1 cellular context compared by ENCODE assay signal in the genomic region with DNA sequence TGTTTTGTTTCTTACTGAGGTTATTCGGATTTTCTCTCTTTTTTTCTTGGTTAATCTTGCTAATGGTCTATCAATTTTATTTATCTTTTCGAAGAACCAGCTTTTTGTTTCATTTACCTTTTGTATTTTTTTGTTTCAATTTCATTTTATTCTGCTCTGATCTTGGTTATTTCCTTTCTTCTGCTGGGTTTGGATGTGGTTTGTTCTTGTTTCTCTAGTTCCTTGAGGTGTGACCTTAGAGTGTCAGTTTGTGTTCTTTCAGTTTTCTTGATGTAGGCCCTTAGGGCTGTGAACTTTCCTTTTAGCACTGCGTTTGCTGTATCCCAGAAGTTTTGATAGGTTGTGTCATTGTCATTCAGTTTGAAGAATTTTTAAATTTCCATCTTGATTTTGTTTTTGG.
A peak's percentile ranks its signal among the peaks of the same experiment; 100 is the strongest.
TF ChIP-seq lines count a peak whose summit lies in the region.

No MANE protein-coding gene starts in this region.

TF ChIP-seq in GM12878, 131 proteins besides CTCF, POLR2A, EP300 and RAD21:
- TF ChIP-seq, protein P1, sequence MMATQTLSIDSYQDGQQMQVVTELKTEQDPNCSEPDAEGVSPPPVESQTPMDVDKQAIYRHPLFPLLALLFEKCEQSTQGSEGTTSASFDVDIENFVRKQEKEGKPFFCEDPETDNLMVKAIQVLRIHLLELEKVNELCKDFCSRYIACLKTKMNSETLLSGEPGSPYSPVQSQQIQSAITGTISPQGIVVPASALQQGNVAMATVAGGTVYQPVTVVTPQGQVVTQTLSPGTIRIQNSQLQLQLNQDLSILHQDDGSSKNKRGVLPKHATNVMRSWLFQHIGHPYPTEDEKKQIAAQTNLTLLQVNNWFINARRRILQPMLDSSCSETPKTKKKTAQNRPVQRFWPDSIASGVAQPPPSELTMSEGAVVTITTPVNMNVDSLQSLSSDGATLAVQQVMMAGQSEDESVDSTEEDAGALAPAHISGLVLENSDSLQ (IDR thresholded peaks at IDR 0.05), result peak; percentile 37; the same call in 1 of the 2 replicates
- TF ChIP-seq NBN (IDR thresholded peaks at IDR 0.05) (0 out of 2 replicates have a peak, but pooled peaks have one; percentile 58), ATF7 (IDR thresholded peaks at IDR 0.05; ENCODE audit: low read depth) (0 out of 2 replicates have a peak, but pooled peaks have one; percentile 27), IKZF2 (IDR thresholded peaks at IDR 0.05) (peak; percentile 37 to 50; a peak in 2 of 4 replicates), MTA2 (IDR thresholded peaks at IDR 0.05; ENCODE audit: low read depth) (peak; percentile 30; the same call in 1 of the 2 replicates), MLLT1 (IDR thresholded peaks at IDR 0.05) (peak; percentile 61; the same call in 1 of the 2 replicates), RUNX3 (IDR thresholded peaks at IDR 0.05; ENCODE audit: low read length) (peak; percentile 31)
- TF ChIP-seq, protein P2, sequence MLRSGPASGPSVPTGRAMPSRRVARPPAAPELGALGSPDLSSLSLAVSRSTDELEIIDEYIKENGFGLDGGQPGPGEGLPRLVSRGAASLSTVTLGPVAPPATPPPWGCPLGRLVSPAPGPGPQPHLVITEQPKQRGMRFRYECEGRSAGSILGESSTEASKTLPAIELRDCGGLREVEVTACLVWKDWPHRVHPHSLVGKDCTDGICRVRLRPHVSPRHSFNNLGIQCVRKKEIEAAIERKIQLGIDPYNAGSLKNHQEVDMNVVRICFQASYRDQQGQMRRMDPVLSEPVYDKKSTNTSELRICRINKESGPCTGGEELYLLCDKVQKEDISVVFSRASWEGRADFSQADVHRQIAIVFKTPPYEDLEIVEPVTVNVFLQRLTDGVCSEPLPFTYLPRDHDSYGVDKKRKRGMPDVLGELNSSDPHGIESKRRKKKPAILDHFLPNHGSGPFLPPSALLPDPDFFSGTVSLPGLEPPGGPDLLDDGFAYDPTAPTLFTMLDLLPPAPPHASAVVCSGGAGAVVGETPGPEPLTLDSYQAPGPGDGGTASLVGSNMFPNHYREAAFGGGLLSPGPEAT (IDR thresholded peaks at IDR 0.05; ENCODE audit: low read depth), result peak; percentile 43; the same call in 1 of the 2 replicates
